13 cellular contexts compared by ENCODE assay signal in the genomic region with DNA sequence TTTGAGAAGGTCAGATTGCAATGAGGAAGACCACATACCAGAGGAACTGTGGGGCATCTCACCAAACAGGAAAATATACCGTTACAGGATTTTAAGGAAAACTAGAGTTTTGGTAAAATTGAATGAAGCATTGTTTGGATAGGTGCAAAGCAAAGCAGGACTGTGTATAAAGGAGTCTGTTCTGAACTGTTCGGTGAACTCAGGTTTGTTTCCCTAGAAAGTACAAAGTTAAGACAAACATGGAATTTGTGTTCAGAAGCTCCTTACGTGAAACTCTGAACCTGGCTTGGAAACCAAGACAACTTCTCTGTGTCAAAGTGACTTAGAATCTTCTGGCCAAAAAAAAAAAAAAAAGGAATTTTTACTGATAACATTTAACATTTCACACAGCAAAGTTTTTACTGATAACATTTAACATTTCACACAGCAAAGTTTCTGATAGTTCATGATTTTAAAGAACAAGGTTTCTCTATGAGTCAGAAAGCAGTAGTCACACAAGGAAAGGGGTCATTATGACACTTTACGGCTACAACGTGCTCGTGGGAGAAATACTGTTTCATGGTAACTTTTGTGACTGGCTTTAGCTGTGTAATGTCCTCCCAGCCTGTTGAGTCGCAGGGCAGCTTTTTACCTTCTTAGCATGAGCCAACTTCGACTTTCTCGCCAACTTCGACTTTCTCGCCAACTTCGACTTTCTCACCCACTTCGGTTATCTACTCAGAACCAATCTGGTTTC. TPM values are rescaled to one million over a fixed set of nuclear protein-coding genes. Genes with fewer than 3 reads are reported as not detected.
DNase-seq lines count a peak whose midpoint lies in the region; ATAC-seq and TF ChIP-seq lines count a peak whose summit lies in the region.
"Had no signal": no experiment of that assay in that cellular context is flagged by ENCODE, and none has a peak within 500 bp of the region (broad histone marks: within the 10 kb centered on the region; RNA-seq: fewer than 3 reads in every experiment).

No MANE protein-coding gene starts in this region.

- H3K27ac ChIP-seq in tibial artery (no peak overlapping the region), left ventricle myocardium inferior (replicated peaks) (no peak overlapping the region)
- H3K27ac ChIP-seq: heart left ventricle, PC-9, thoracic aorta had no signal

- H3K27ac Mint-ChIP-seq in activated CD4-positive, alpha-beta T cell treated with anti-CD3 and anti-CD28 coated beads, Interleukin-2, amount 10 ng/mL, durations not matched to agents 24 days and 14 days = peak overlapping the region; percentile 86
- peak overlapping the region; percentile 32 for H3K27ac Mint-ChIP-seq in activated CD4-positive, alpha-beta memory T cell treated with anti-CD3 and anti-CD28 coated beads, Interleukin-2, amount 10 ng/mL, durations not matched to agents 7 days and 5 days

- peak; percentile 54 for ATAC-seq in HG02763 (IDR thresholded peaks at IDR 0.05; ENCODE audit: unreplicated experiment)
- ATAC-seq: heart left ventricle had no signal

- TF ChIP-seq CTCF in tibial artery (IDR thresholded peaks at IDR 0.05) = no peak
- no peak for TF ChIP-seq CTCF in left ventricle myocardium inferior (IDR thresholded peaks at IDR 0.05; ENCODE audit: borderline replicate concordance)

- no peaks in the 10 kb centered on the region for H3K9me3 ChIP-seq in tibial artery
- peaks cover 11% of the 10 kb centered on the region for H3K9me3 ChIP-seq in left ventricle myocardium inferior (replicated peaks)
- H3K9me3 ChIP-seq: thoracic aorta had no signal

- H3K4me3 Mint-ChIP-seq in activated CD4-positive, alpha-beta T cell treated with anti-CD3 and anti-CD28 coated beads, Interleukin-2, amount 10 ng/mL, durations not matched to agents 24 days and 14 days = peak overlapping the region; percentile 44
- peak overlapping the region; percentile 12 for H3K4me3 Mint-ChIP-seq in activated CD4-positive, alpha-beta memory T cell treated with anti-CD3 and anti-CD28 coated beads, Interleukin-2, amount 10 ng/mL, durations not matched to agents 7 days and 5 days

- CTCF ChIA-PET in activated CD4-positive, alpha-beta memory T cell treated with anti-CD3 and anti-CD28 coated beads, Interleukin-2, amount 10 ng/mL, durations not matched to agents 7 days and 5 days (lab: Charles Lee) = interaction anchor here (0.6 to 1.2 kb wide), 4 partner anchors 14 to 69 kb away, joined by 3 to 5 read pairs (median 4); no protein-coding TSS in a partner anchor

- H3K4me1 ChIP-seq in tibial artery (no peaks in the 10 kb centered on the region), left ventricle myocardium inferior (no peaks in the 10 kb centered on the region)

- no peak overlapping the region for H3K4me3 ChIP-seq in tibial artery
- no peak overlapping the region for H3K4me3 ChIP-seq in left ventricle myocardium inferior
- H3K4me3 ChIP-seq: heart left ventricle, PC-9, thoracic aorta had no signal

- no peaks in the 10 kb centered on the region for H3K27me3 ChIP-seq in tibial artery
- no peaks in the 10 kb centered on the region for H3K27me3 ChIP-seq in left ventricle myocardium inferior (ENCODE audit: low read depth)
- H3K27me3 ChIP-seq: heart left ventricle had no signal

- DNase-seq in activated CD4-positive, alpha-beta T cell treated with anti-CD3 and anti-CD28 coated beads, Interleukin-2, amount 10 ng/mL, durations not matched to agents 24 days and 14 days = peak; percentile 70
- DNase-seq in activated CD4-positive, alpha-beta T cell treated with anti-CD3 and anti-CD28 coated beads, Interleukin-2, amount 50 U/mL, for 1 hour = no peak
- DNase-seq in activated CD4-positive, alpha-beta memory T cell treated with anti-CD3 and anti-CD28 coated beads, Interleukin-2, amount 10 ng/mL, durations not matched to agents 7 days and 5 days = no peak
- DNase-seq in stimulated activated CD8-positive, alpha-beta memory T cell treated with anti-CD3 and anti-CD28 coated beads, Interleukin-4, amount 100 ng/mL, for 48 hours = peak; percentile 67
- DNase-seq in tibial artery (no peak), left ventricle myocardium inferior (no peak), SKM-1 (lab: John Stamatoyannopoulos, UW; ENCODE audit: unreplicated experiment) (no peak)
- DNase-seq: GF-D8, heart left ventricle, MM.1S, PC-9 had no signal

- H3K9me3 Mint-ChIP-seq in activated CD4-positive, alpha-beta T cell treated with anti-CD3 and anti-CD28 coated beads, Interleukin-2, amount 10 ng/mL, durations not matched to agents 24 days and 14 days = no peaks in the 10 kb centered on the region
- H3K9me3 Mint-ChIP-seq in activated CD4-positive, alpha-beta memory T cell treated with anti-CD3 and anti-CD28 coated beads, Interleukin-2, amount 10 ng/mL, durations not matched to agents 7 days and 5 days = peaks cover 3% of the 10 kb centered on the region

- H3K27me3 Mint-ChIP-seq in activated CD4-positive, alpha-beta T cell treated with anti-CD3 and anti-CD28 coated beads, Interleukin-2, amount 10 ng/mL, durations not matched to agents 24 days and 14 days = no peaks in the 10 kb centered on the region
- H3K27me3 Mint-ChIP-seq in activated CD4-positive, alpha-beta memory T cell treated with anti-CD3 and anti-CD28 coated beads, Interleukin-2, amount 10 ng/mL, durations not matched to agents 7 days and 5 days = no peaks in the 10 kb centered on the region

- POLR2A ChIA-PET in activated CD4-positive, alpha-beta memory T cell treated with anti-CD3 and anti-CD28 coated beads, Interleukin-2, amount 10 ng/mL, durations not matched to agents 7 days and 5 days (lab: Charles Lee) = interaction anchor here (0.7 to 1.4 kb wide), 6 partner anchors 9 to 184 kb away, joined by 3 to 4 read pairs (median 3); a partner anchor contains a TSS

- peaks cover 24% of the 10 kb centered on the region for H3K36me3 Mint-ChIP-seq in activated CD4-positive, alpha-beta T cell treated with anti-CD3 and anti-CD28 coated beads, Interleukin-2, amount 10 ng/mL, durations not matched to agents 24 days and 14 days (ENCODE audit: low read depth)
- peaks cover 31% of the 10 kb centered on the region for H3K36me3 Mint-ChIP-seq in activated CD4-positive, alpha-beta memory T cell treated with anti-CD3 and anti-CD28 coated beads, Interleukin-2, amount 10 ng/mL, durations not matched to agents 7 days and 5 days (ENCODE audit: low read depth)

- H3K36me3 ChIP-seq in tibial artery = peaks cover 15 to 27% (median 16%) of the 10 kb centered on the region in 3 donors
- peaks cover 22% of the 10 kb centered on the region for H3K36me3 ChIP-seq in left ventricle myocardium inferior

- intact Hi-C loops in activated CD4-positive, alpha-beta T cell treated with anti-CD3 and anti-CD28 coated beads, Interleukin-2, amount 10 ng/mL, durations not matched to agents 24 days and 14 days (cut with micrococcal nuclease) = loop anchor here (1.0 kb wide), 3 partner anchors 8 to 19 kb away; no protein-coding TSS in a partner anchor
- intact Hi-C loops in tibial artery (cut with DNase I; ENCODE audit: low total_unique reads) (no loop called here), left ventricle myocardium inferior (cut with micrococcal nuclease) (no loop called here)

- peaks cover 32% of the 10 kb centered on the region for H3K4me1 Mint-ChIP-seq in activated CD4-positive, alpha-beta T cell treated with anti-CD3 and anti-CD28 coated beads, Interleukin-2, amount 10 ng/mL, durations not matched to agents 24 days and 14 days
- peaks cover 25% of the 10 kb centered on the region for H3K4me1 Mint-ChIP-seq in activated CD4-positive, alpha-beta memory T cell treated with anti-CD3 and anti-CD28 coated beads, Interleukin-2, amount 10 ng/mL, durations not matched to agents 7 days and 5 days

RNA-seq across cellular contexts. Expression of a gene that starts 21.2 kb away (rescaled TPM):
- 20.7 and 22.0 TPM in 2 replicates for total RNA-seq in activated CD4-positive, alpha-beta T cell treated with anti-CD3 and anti-CD28 coated beads, Interleukin-2, amount 10 ng/mL, durations not matched to agents 24 days and 14 days
- total RNA-seq in activated CD4-positive, alpha-beta memory T cell treated with anti-CD3 and anti-CD28 coated beads, Interleukin-2, amount 10 ng/mL, durations not matched to agents 7 days and 5 days = 10 to 100 TPM; 10.1 to 10.7 TPM
- 2.3 TPM for total RNA-seq in left ventricle myocardium inferior

RNA-seq across cellular contexts. Expression of a gene that starts 36.9 kb away (rescaled TPM):
- 88.9 and 94.9 TPM in 2 replicates for total RNA-seq in activated CD4-positive, alpha-beta T cell treated with anti-CD3 and anti-CD28 coated beads, Interleukin-2, amount 10 ng/mL, durations not matched to agents 24 days and 14 days
- 10 to 100 TPM; 75.6 to 76.3 TPM for total RNA-seq in activated CD4-positive, alpha-beta memory T cell treated with anti-CD3 and anti-CD28 coated beads, Interleukin-2, amount 10 ng/mL, durations not matched to agents 7 days and 5 days
- total RNA-seq in left ventricle myocardium inferior = 21.9 TPM

Comparison
In these comparisons a context has a peak if more than half of its experiments do, and no peak if none do; other contexts are left out.
1. DNase-seq: peak in activated CD4-positive, alpha-beta T cell treated with anti-CD3 and anti-CD28 coated beads, Interleukin-2, amount 10 ng/mL, durations not matched to agents 24 days and 14 days (single experiment) and stimulated activated CD8-positive, alpha-beta memory T cell treated with anti-CD3 and anti-CD28 coated beads, Interleukin-4, amount 100 ng/mL, for 48 hours (single experiment); none in activated CD4-positive, alpha-beta T cell treated with anti-CD3 and anti-CD28 coated beads, Interleukin-2, amount 50 U/mL, for 1 hour (single experiment), activated CD4-positive, alpha-beta memory T cell treated with anti-CD3 and anti-CD28 coated beads, Interleukin-2, amount 10 ng/mL, durations not matched to agents 7 days and 5 days (single experiment), tibial artery (0 of 2), left ventricle myocardium inferior (single experiment) and SKM-1 (single experiment).